In genomic region chr12:53251477-53252348, GRCh38 we compare ENCODE assay signal across 8 cellular contexts. TPM values are rescaled to one million over a fixed set of nuclear protein-coding genes. Genes with fewer than 3 reads are reported as not detected.
DNase-seq lines count a peak whose midpoint lies in the region; ATAC-seq lines count a peak whose summit lies in the region.

No MANE protein-coding gene starts in this region.

- H3K4me3 Mint-ChIP-seq in activated CD4-positive, alpha-beta memory T cell treated with anti-CD3 and anti-CD28 coated beads, Interleukin-2, amount 10 ng/mL, durations not matched to agents 7 days and 5 days, result peak overlapping the region; percentile 97

- H3K4ac ChIP-seq in mesenchymal stem cell (ENCODE audit: low read depth in 1 of 2, low read length in 2 of 2), result peak overlapping the region; percentile 67 to 88

- H3K27me3 Mint-ChIP-seq in activated CD4-positive, alpha-beta memory T cell treated with anti-CD3 and anti-CD28 coated beads, Interleukin-2, amount 10 ng/mL, durations not matched to agents 7 days and 5 days, result no peaks in the 10 kb centered on the region

- no peaks in the 10 kb centered on the region for H3K9me3 Mint-ChIP-seq in activated CD4-positive, alpha-beta memory T cell treated with anti-CD3 and anti-CD28 coated beads, Interleukin-2, amount 10 ng/mL, durations not matched to agents 7 days and 5 days

- H2AK5ac ChIP-seq in mesenchymal stem cell (ENCODE audit: low read length, severe bottlenecking), result no peak overlapping the region

- H2BK15ac ChIP-seq in mesenchymal stem cell (ENCODE audit: low read depth, poor library complexity, severe bottlenecking), result peak overlapping the region; percentile 79

- H4K8ac ChIP-seq in mesenchymal stem cell (ENCODE audit: low read length), result peak overlapping the region; percentile 98

- H3K36me3 Mint-ChIP-seq in activated CD4-positive, alpha-beta memory T cell treated with anti-CD3 and anti-CD28 coated beads, Interleukin-2, amount 10 ng/mL, durations not matched to agents 7 days and 5 days (ENCODE audit: low read depth), result peaks cover 25% of the 10 kb centered on the region

- peak overlapping the region; percentile 83 for H3K4me2 ChIP-seq in mesenchymal stem cell (ENCODE audit: low read length, poor library complexity, severe bottlenecking)

- H3K18ac ChIP-seq in mesenchymal stem cell (ENCODE audit: low read depth in 1 of 2, low read length in 2 of 2), result peak overlapping the region; percentile 94 to 98

- peaks cover 6% of the 10 kb centered on the region for H3K36me3 ChIP-seq in effector memory CD4-positive, alpha-beta T cell (ENCODE audit: control insufficient read depth, insufficient read depth, low read length)
- H3K36me3 ChIP-seq in mesenchymal stem cell (ENCODE audit: control insufficient read depth in 1 of 2, insufficient read depth in 2 of 2, low read depth in 1 of 2, low read length in 2 of 2), result peaks cover 19 to 26% of the 10 kb centered on the region in 2 experiments

- peak overlapping the region; percentile 81 for H3K27ac Mint-ChIP-seq in activated CD4-positive, alpha-beta memory T cell treated with anti-CD3 and anti-CD28 coated beads, Interleukin-2, amount 10 ng/mL, durations not matched to agents 7 days and 5 days

- H3K9me3 ChIP-seq in effector memory CD4-positive, alpha-beta T cell (ENCODE audit: control insufficient read depth, low read length), result no peaks in the 10 kb centered on the region
- H3K9me3 ChIP-seq in mesenchymal stem cell (ENCODE audit: control insufficient read depth, low read length), result no peaks in the 10 kb centered on the region

- no peaks in the 10 kb centered on the region for H3K27me3 ChIP-seq in effector memory CD4-positive, alpha-beta T cell (replicated peaks; ENCODE audit: control insufficient read depth, insufficient read depth, low read length, poor library complexity, severe bottlenecking)
- H3K27me3 ChIP-seq in mesenchymal stem cell (ENCODE audit: control insufficient read depth in 1 of 2, insufficient read depth in 1 of 2, low read length in 2 of 2), result no peaks in the 10 kb centered on the region

- WGBS in mesenchymal stem cell, result 1% methylated on average over 30 of the region's 51 CpGs

- peak overlapping the region in 1 of 2 experiments; percentile 46 for H3K23ac ChIP-seq in mesenchymal stem cell (ENCODE audit: low read length in 2 of 2)

- peak overlapping the region; percentile 73 for H2BK120ac ChIP-seq in mesenchymal stem cell (ENCODE audit: low read depth, low read length)

- H3K4me1 Mint-ChIP-seq in activated CD4-positive, alpha-beta memory T cell treated with anti-CD3 and anti-CD28 coated beads, Interleukin-2, amount 10 ng/mL, durations not matched to agents 7 days and 5 days, result peaks cover 52% of the 10 kb centered on the region

- CTCF ChIA-PET in activated CD4-positive, alpha-beta memory T cell treated with anti-CD3 and anti-CD28 coated beads, Interleukin-2, amount 10 ng/mL, durations not matched to agents 7 days and 5 days (lab: Charles Lee), result interaction anchor here (0.7 to 13.1 kb wide), 24 partner anchors 9 to 185 kb away, joined by 3 to 211 read pairs (median 3); partner anchors contain the start of genes AAAS, ESPL1, ITGB7 and SP1

- H3K9ac ChIP-seq in mesenchymal stem cell (ENCODE audit: low read length), result peak overlapping the region; percentile 95

- peak overlapping the region in 1 of 2 experiments; percentile 68 for H3K14ac ChIP-seq in mesenchymal stem cell (ENCODE audit: low read length in 2 of 2)

- DNase-seq in C1 segment of cervical spinal cord (lab: John Stamatoyannopoulos, UW) (peak; percentile 43 to 93 (median 81)), NCI-H748 (lab: John Stamatoyannopoulos, UW; ENCODE audit: unreplicated experiment) (peak; percentile 86), mesenchymal stem cell (peak; percentile 73)
- DNase-seq in activated CD4-positive, alpha-beta memory T cell treated with anti-CD3 and anti-CD28 coated beads, Interleukin-2, amount 10 ng/mL, durations not matched to agents 7 days and 5 days, result peak; percentile 79
- DNase-seq in effector memory CD4-positive, alpha-beta T cell, result peak; percentile 49 to 64 (median 63)
- peak; percentile 40 for DNase-seq in stimulated activated CD8-positive, alpha-beta memory T cell treated with anti-CD3 and anti-CD28 coated beads, Interleukin-15, amount 100 ng/mL, for 1 hour (ENCODE audit: low read depth)

- H3K79me1 ChIP-seq in mesenchymal stem cell (replicated peaks; ENCODE audit: low read length, poor library complexity, severe bottlenecking), result peaks cover 22% of the 10 kb centered on the region

- peak overlapping the region in 1 of 2 experiments; percentile 45 for H2BK12ac ChIP-seq in mesenchymal stem cell (ENCODE audit: low read length in 2 of 2)

- POLR2A ChIA-PET in activated CD4-positive, alpha-beta memory T cell treated with anti-CD3 and anti-CD28 coated beads, Interleukin-2, amount 10 ng/mL, durations not matched to agents 7 days and 5 days (lab: Charles Lee), result interaction anchor here (0.8 to 4.0 kb wide), 18 partner anchors 12 to 128 kb away, joined by 3 to 33 read pairs (median 5); partner anchors contain the start of genes CSAD, ESPL1, ITGB7 and MYG1

- peaks cover 37% of the 10 kb centered on the region for H3K4me1 ChIP-seq in effector memory CD4-positive, alpha-beta T cell (ENCODE audit: control insufficient read depth, insufficient read depth, low read length, poor library complexity, severe bottlenecking)
- H3K4me1 ChIP-seq in mesenchymal stem cell (ENCODE audit: control insufficient read depth, insufficient read depth, low read depth, low read length), result peaks cover 17% of the 10 kb centered on the region

- peak overlapping the region; percentile 59 for H2BK5ac ChIP-seq in mesenchymal stem cell (ENCODE audit: low read depth, low read length, poor library complexity, severe bottlenecking)

- H3K27ac ChIP-seq in effector memory CD4-positive, alpha-beta T cell (ENCODE audit: insufficient read depth, low read length, poor library complexity, severe bottlenecking), result peak overlapping the region; percentile 92
- H3K27ac ChIP-seq in mesenchymal stem cell (ENCODE audit: low read length, poor library complexity, severe bottlenecking), result peak overlapping the region; percentile 67

- ATAC-seq in GM19043 (IDR thresholded peaks at IDR 0.05; ENCODE audit: low read depth, unreplicated experiment), result peak; percentile 70
- peak; percentile 77 for ATAC-seq in HG03354 (IDR thresholded peaks at IDR 0.05; ENCODE audit: poor library complexity, severe bottlenecking, unreplicated experiment)

- peak overlapping the region; percentile 90 for H2AFZ ChIP-seq in mesenchymal stem cell (ENCODE audit: low read depth, low read length)

- H3K4me3 ChIP-seq in effector memory CD4-positive, alpha-beta T cell (ENCODE audit: insufficient read depth, low read depth, low read length, poor library complexity, severe bottlenecking), result peak overlapping the region; percentile 85
- peak overlapping the region; percentile 96 to 98 for H3K4me3 ChIP-seq in mesenchymal stem cell (ENCODE audit: insufficient read depth in 1 of 2, low read depth in 1 of 2, low read length in 2 of 2)

- H4K91ac ChIP-seq in mesenchymal stem cell (ENCODE audit: low read length), result peak overlapping the region; percentile 93

RNA-seq across cellular contexts. Expression of gene ESPL1, which starts 16.4 kb away (rescaled TPM):
- total RNA-seq in activated CD4-positive, alpha-beta memory T cell treated with anti-CD3 and anti-CD28 coated beads, Interleukin-2, amount 10 ng/mL, durations not matched to agents 7 days and 5 days, result 10 to 100 TPM; 88.4 to 90.2 TPM
- polyA plus RNA-seq in mesenchymal stem cell (2013, experiment 1 of 2), result 1.2 TPM
- polyA plus RNA-seq in mesenchymal stem cell (2013, experiment 2 of 2), result 1.2 TPM

RNA-seq across cellular contexts. Expression of gene RARG, which starts 19.7 kb away (rescaled TPM):
- 10 to 100 TPM; 46.1 to 47.4 TPM for total RNA-seq in activated CD4-positive, alpha-beta memory T cell treated with anti-CD3 and anti-CD28 coated beads, Interleukin-2, amount 10 ng/mL, durations not matched to agents 7 days and 5 days
- 20.0 TPM for polyA plus RNA-seq in mesenchymal stem cell (2013, experiment 1 of 2)
- polyA plus RNA-seq in mesenchymal stem cell (2013, experiment 2 of 2), result 20.3 TPM

RNA-seq across cellular contexts. Expression of gene PFDN5, which starts 43.6 kb away (rescaled TPM):
- 100 to 1,000 TPM; 300 to 301 TPM for total RNA-seq in activated CD4-positive, alpha-beta memory T cell treated with anti-CD3 and anti-CD28 coated beads, Interleukin-2, amount 10 ng/mL, durations not matched to agents 7 days and 5 days
- 447 TPM for polyA plus RNA-seq in mesenchymal stem cell (2013, experiment 1 of 2)
- polyA plus RNA-seq in mesenchymal stem cell (2013, experiment 2 of 2), result 458 TPM

RNA-seq across cellular contexts. Expression of gene ITGB7, which starts 44.7 kb away (rescaled TPM):
- total RNA-seq in activated CD4-positive, alpha-beta memory T cell treated with anti-CD3 and anti-CD28 coated beads, Interleukin-2, amount 10 ng/mL, durations not matched to agents 7 days and 5 days, result 100 to 1,000 TPM; 780 to 786 TPM
- 0.19 TPM for polyA plus RNA-seq in mesenchymal stem cell (2013, experiment 1 of 2)
- polyA plus RNA-seq in mesenchymal stem cell (2013, experiment 2 of 2), result 0.10 TPM

RNA-seq across cellular contexts. Expression of gene MYG1, which starts 47.8 kb away (rescaled TPM):
- 10 to 100 TPM; 49.0 to 53.7 TPM for total RNA-seq in activated CD4-positive, alpha-beta memory T cell treated with anti-CD3 and anti-CD28 coated beads, Interleukin-2, amount 10 ng/mL, durations not matched to agents 7 days and 5 days
- polyA plus RNA-seq in mesenchymal stem cell (2013, experiment 1 of 2), result 78.3 TPM
- polyA plus RNA-seq in mesenchymal stem cell (2013, experiment 2 of 2), result 77.9 TPM

Comparison
In these comparisons a context has a peak if more than half of its experiments do, and no peak if none do; other contexts are left out.
1. Peak in every context shown above with its lines: DNase-seq, ATAC-seq, H3K4me3 ChIP-seq and H3K27ac ChIP-seq.